Comparison of ENCODE assay signal across 33 cellular contexts in the genomic region with DNA sequence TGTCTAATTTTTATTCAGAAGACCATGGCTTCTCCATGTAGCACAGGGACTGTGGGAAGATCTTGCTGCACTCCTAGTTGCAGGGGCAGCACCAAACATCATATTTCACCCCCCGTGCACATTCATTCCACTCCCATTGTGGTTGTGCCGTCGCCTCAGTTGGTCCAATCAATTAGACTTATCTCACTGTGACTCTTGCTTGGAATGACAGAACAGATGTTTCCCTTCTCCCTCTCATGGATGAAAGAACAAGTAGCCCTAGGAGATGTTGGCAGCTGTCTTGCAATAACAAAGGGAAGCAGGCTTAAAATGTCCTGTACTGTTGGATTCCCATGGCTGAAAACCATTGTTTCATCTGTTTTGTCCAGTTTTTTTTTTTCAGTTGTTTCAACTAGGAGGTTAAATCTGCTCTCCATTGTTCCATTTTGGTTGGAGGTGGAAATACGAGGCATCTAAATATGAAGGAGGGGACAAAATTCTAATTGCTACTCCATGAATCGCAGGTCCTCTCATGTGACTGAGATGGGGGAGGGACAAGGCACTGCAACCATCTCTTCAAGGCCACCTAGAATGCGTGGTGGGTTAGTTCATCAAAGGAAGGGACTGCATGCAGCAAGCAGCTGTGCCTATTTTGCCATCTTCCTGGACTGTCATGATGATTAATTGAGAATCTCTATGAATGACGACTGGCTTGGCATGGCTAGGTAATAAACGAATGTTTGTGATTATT.
"Had no signal": no experiment of that assay in that cellular context is flagged by ENCODE, and none has a peak within 500 bp of the region (broad histone marks: within the 10 kb centered on the region; RNA-seq: fewer than 3 reads in every experiment).

No MANE protein-coding gene starts in this region.

- H3K36me3 ChIP-seq: adrenal gland, brain microvascular endothelial cell, esophagus squamous epithelium, gastroesophageal sphincter, heart right ventricle had no signal

- H3K4me1 Mint-ChIP-seq: activated CD4-positive, alpha-beta memory T cell treated with anti-CD3 and anti-CD28 coated beads, Interleukin-2, amount 10 ng/mL, durations not matched to agents 7 days and 5 days; activated CD4-positive, alpha-beta T cell treated with anti-CD3 and anti-CD28 coated beads, Interleukin-2, amount 10 ng/mL, durations not matched to agents 7 days and 5 days; activated naive CD8-positive, alpha-beta T cell treated with anti-CD3 and anti-CD28 coated beads, Interleukin-2, amount 50 U/mL, for 24 hours; activated T-helper 17 cell treated with anti-CD3 and anti-CD28 coated beads, Interleukin-2, amount 50 U/mL, for 72 hours; central memory CD8-positive, alpha-beta T cell; endodermal cell; WTC11 had no signal

- DNase-seq: activated CD4-positive, alpha-beta memory T cell treated with anti-CD3 and anti-CD28 coated beads, Interleukin-2, amount 10 ng/mL, durations not matched to agents 7 days and 5 days; activated CD4-positive, alpha-beta T cell treated with anti-CD3 and anti-CD28 coated beads for 1 hour; activated CD4-positive, alpha-beta T cell treated with anti-CD3 and anti-CD28 coated beads for 4 hours; activated CD4-positive, alpha-beta T cell treated with anti-CD3 and anti-CD28 coated beads, Interleukin-2, amount 10 ng/mL, durations not matched to agents 7 days and 5 days; activated CD4-positive, alpha-beta T cell treated with anti-CD3 and anti-CD28 coated beads, Interleukin-2, amount 50 U/mL, for 4 hours; activated CD8-positive, alpha-beta memory T cell treated with anti-CD3 and anti-CD28 coated beads, Interleukin-2, amount 50 U/mL, for 48 hours; activated effector memory CD4-positive, alpha-beta T cell treated with Interleukin-2 at 50 U/mL for 16 hours; activated gamma-delta T cell treated with Interleukin-2 at 50 U/mL for 16 hours; activated naive CD4-positive, alpha-beta T cell treated with anti-CD3 and anti-CD28 coated beads, Interleukin-2, amount 50 U/mL, for 16 hours; activated naive CD4-positive, alpha-beta T cell treated with Interleukin-2 at 50 U/mL for 16 hours; activated naive CD8-positive, alpha-beta T cell treated with anti-CD3 and anti-CD28 coated beads, Interleukin-2, amount 50 U/mL, for 24 hours; activated T-cell treated with anti-CD3 and anti-CD28 coated beads for 4 hours; activated T-cell treated with anti-CD3 and anti-CD28 coated beads, Interleukin-2, amount 50 U/mL, for 24 hours; adrenal gland; amygdala; aorta; brain microvascular endothelial cell; dorsolateral prefrontal cortex; effector memory CD4-positive, alpha-beta T cell; endodermal cell; erythroblast; esophagus squamous epithelium; foreskin melanocyte; heart right ventricle; T-helper 2 cell had no signal

- H3K27me3 ChIP-seq: adrenal gland, brain microvascular endothelial cell, dorsolateral prefrontal cortex had no signal

- H3K4me1 ChIP-seq: adrenal gland, esophagus squamous epithelium, gastroesophageal sphincter, heart right ventricle had no signal

- H3K27me3 Mint-ChIP-seq: activated CD4-positive, alpha-beta memory T cell treated with anti-CD3 and anti-CD28 coated beads, Interleukin-2, amount 10 ng/mL, durations not matched to agents 7 days and 5 days; activated CD4-positive, alpha-beta T cell treated with anti-CD3 and anti-CD28 coated beads, Interleukin-2, amount 10 ng/mL, durations not matched to agents 7 days and 5 days; central memory CD8-positive, alpha-beta T cell; dendritic cell treated with granulocyte-macrophage colony-stimulating factor and Interleukin-4, amounts not matched to agents 40 ng/mL and 50 ng/mL, for 4 days had no signal

- H3K4me3 ChIP-seq: adrenal gland, coronary artery, dorsolateral prefrontal cortex, esophagus squamous epithelium, gastroesophageal sphincter, heart right ventricle had no signal

- H3K4me3 Mint-ChIP-seq: activated CD4-positive, alpha-beta memory T cell treated with anti-CD3 and anti-CD28 coated beads, Interleukin-2, amount 10 ng/mL, durations not matched to agents 7 days and 5 days; activated CD4-positive, alpha-beta T cell treated with anti-CD3 and anti-CD28 coated beads, Interleukin-2, amount 10 ng/mL, durations not matched to agents 7 days and 5 days; activated naive CD8-positive, alpha-beta T cell; activated naive CD8-positive, alpha-beta T cell treated with anti-CD3 and anti-CD28 coated beads, Interleukin-2, amount 50 U/mL, for 24 hours; activated T-cell treated with anti-CD3 and anti-CD28 coated beads, Interleukin-2, amount 50 U/mL, for 24 hours; activated T-helper 17 cell treated with anti-CD3 and anti-CD28 coated beads, Interleukin-2, amount 50 U/mL, for 72 hours; central memory CD8-positive, alpha-beta T cell; dendritic cell treated with granulocyte-macrophage colony-stimulating factor and Interleukin-4, amounts not matched to agents 40 ng/mL and 50 ng/mL, for 4 days; endodermal cell; WTC11 had no signal

- H3K36me3 Mint-ChIP-seq: activated naive CD8-positive, alpha-beta T cell; WTC11 had no signal

- ATAC-seq: activated naive CD8-positive, alpha-beta T cell treated with anti-CD3 and anti-CD28 coated beads, Interleukin-2, amount 50 U/mL, for 24 hours; activated T-helper 17 cell treated with anti-CD3 and anti-CD28 coated beads, Interleukin-2, amount 50 U/mL, for 72 hours; gastroesophageal sphincter; heart right ventricle; WTC11 had no signal

- H3K27ac Mint-ChIP-seq: activated CD4-positive, alpha-beta memory T cell treated with anti-CD3 and anti-CD28 coated beads, Interleukin-2, amount 10 ng/mL, durations not matched to agents 7 days and 5 days; activated CD4-positive, alpha-beta T cell treated with anti-CD3 and anti-CD28 coated beads, Interleukin-2, amount 10 ng/mL, durations not matched to agents 7 days and 5 days; activated naive CD8-positive, alpha-beta T cell; activated naive CD8-positive, alpha-beta T cell treated with anti-CD3 and anti-CD28 coated beads, Interleukin-2, amount 50 U/mL, for 24 hours; activated T-cell treated with anti-CD3 and anti-CD28 coated beads, Interleukin-2, amount 50 U/mL, for 24 hours; activated T-helper 17 cell treated with anti-CD3 and anti-CD28 coated beads, Interleukin-2, amount 50 U/mL, for 72 hours; dendritic cell treated with granulocyte-macrophage colony-stimulating factor and Interleukin-4, amounts not matched to agents 40 ng/mL and 50 ng/mL, for 4 days; endodermal cell; WTC11 had no signal

- H3K9me3 Mint-ChIP-seq: activated CD4-positive, alpha-beta memory T cell treated with anti-CD3 and anti-CD28 coated beads, Interleukin-2, amount 10 ng/mL, durations not matched to agents 7 days and 5 days; activated CD4-positive, alpha-beta T cell treated with anti-CD3 and anti-CD28 coated beads, Interleukin-2, amount 10 ng/mL, durations not matched to agents 7 days and 5 days; activated naive CD8-positive, alpha-beta T cell treated with anti-CD3 and anti-CD28 coated beads, Interleukin-2, amount 50 U/mL, for 24 hours; activated T-cell treated with anti-CD3 and anti-CD28 coated beads, Interleukin-2, amount 50 U/mL, for 24 hours; central memory CD8-positive, alpha-beta T cell; endodermal cell had no signal

- H3K9me3 ChIP-seq: adrenal gland, esophagus squamous epithelium, gastroesophageal sphincter had no signal

- H3K27ac ChIP-seq: adrenal gland, brain microvascular endothelial cell, coronary artery, dorsolateral prefrontal cortex, esophagus squamous epithelium, gastroesophageal sphincter, heart right ventricle, VCaP had no signal
